In genomic region chr9:87556039-87556438, GRCh38 we compare ENCODE assay signal across 1 cellular context.
TF ChIP-seq lines count a peak whose summit lies in the region.

No MANE protein-coding gene starts in this region.

TF ChIP-seq in WTC11, 78 proteins besides CTCF, POLR2A, EP300 and RAD21 (continued from another document):
- TF ChIP-seq NR3C1 (CRISPR knock-in tag; conservative IDR thresholded peaks at IDR 0.05; ENCODE audit: low read depth) (no peak), NFATC4 (CRISPR knock-in tag; IDR thresholded peaks at IDR 0.05) (no peak), CREM (CRISPR knock-in tag; IDR thresholded peaks at IDR 0.05) (no peak), STAT6 (CRISPR knock-in tag; conservative IDR thresholded peaks at IDR 0.05; ENCODE audit: low read depth) (no peak), ZNF263 (CRISPR knock-in tag; IDR thresholded peaks at IDR 0.05; ENCODE audit: low read depth) (no peak), HMGXB4 (CRISPR knock-in tag; IDR thresholded peaks at IDR 0.05) (no peak)
